1 cellular context compared by ENCODE assay signal in the genomic region with DNA sequence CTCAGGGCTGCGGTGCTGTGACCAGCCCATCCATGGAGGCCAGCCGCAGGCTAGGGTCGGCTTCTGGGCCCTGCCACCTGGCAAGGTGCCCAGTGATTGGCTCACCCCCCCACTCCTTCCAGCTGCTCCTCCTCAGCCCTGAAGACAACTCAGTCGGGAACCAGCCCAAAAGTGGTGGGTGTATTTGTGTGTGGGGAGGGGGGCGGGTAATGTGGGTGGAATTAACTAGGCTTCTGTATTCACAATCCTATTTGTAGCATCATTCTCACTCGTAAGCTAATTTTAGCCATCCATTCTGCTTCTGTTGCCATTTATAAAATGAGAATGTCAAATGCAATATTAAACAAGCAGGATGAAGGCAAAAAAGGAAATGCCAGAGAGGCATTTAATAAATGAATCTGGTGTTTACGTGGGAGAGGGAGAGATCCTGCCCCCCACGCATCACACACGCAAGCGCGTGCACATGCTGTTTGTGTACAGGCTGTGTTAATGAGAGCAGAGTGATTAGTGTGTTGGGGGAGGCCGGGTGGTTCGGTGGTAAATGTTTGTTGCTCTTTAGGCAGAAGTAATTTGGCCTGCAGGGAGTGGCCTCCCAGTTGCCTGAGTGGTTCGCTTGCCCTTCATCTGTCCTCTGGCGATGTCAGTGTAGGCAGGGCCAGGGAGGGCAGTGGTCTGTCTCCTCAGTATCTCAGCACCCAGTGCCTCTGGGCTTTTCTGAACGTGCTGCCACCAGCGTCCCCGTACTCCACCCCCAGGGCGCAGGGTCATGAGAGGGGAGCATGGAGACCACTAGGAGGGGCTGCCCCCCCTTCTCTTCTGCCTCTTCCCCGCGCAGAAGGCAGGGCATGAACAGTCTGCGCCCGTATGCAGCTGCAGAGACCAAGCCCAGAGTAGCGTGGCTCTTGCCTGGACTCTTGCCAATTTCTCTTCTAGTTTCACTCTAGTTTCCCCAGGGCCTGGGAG.
TF ChIP-seq lines count a peak whose summit lies in the region.

No MANE protein-coding gene starts in this region.

TF ChIP-seq in SK-N-SH, 30 proteins besides CTCF, POLR2A, EP300 and RAD21 (continued from another document):
- TF ChIP-seq, protein P1, sequence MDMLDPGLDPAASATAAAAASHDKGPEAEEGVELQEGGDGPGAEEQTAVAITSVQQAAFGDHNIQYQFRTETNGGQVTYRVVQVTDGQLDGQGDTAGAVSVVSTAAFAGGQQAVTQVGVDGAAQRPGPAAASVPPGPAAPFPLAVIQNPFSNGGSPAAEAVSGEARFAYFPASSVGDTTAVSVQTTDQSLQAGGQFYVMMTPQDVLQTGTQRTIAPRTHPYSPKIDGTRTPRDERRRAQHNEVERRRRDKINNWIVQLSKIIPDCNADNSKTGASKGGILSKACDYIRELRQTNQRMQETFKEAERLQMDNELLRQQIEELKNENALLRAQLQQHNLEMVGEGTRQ (IDR thresholded peaks at IDR 0.05; ENCODE audit: borderline replicate concordance, low read depth, low read length): no peak
- TF ChIP-seq RCOR1 (IDR thresholded peaks at IDR 0.05; ENCODE audit: low read length): peak; percentile 67
- no peak for TF ChIP-seq EZH2phosphoT487 (IDR thresholded peaks at IDR 0.05; ENCODE audit: borderline replicate concordance, low read depth)
- no peak for TF ChIP-seq FOSL2 (IDR thresholded peaks at IDR 0.05; ENCODE audit: borderline replicate concordance, low read depth)
- TF ChIP-seq TAF1 (IDR thresholded peaks at IDR 0.05; ENCODE audit: borderline replicate concordance, low read depth, low read length): no peak
- TF ChIP-seq RXRA (IDR thresholded peaks at IDR 0.05; ENCODE audit: borderline replicate concordance, low read depth): no peak
- TF ChIP-seq MEF2A (IDR thresholded peaks at IDR 0.05; ENCODE audit: borderline replicate concordance, low read depth): peak; percentile 90; the same call in 1 of the 2 replicates
- TF ChIP-seq, protein P2, sequence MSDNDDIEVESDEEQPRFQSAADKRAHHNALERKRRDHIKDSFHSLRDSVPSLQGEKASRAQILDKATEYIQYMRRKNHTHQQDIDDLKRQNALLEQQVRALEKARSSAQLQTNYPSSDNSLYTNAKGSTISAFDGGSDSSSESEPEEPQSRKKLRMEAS (IDR thresholded peaks at IDR 0.05; ENCODE audit: low read depth): no peak
- peak; percentile 58 for TF ChIP-seq GATA2 (CRISPR knock-in tag; IDR thresholded peaks at IDR 0.05)
- peak; percentile 38 for TF ChIP-seq SMC3 (IDR thresholded peaks at IDR 0.05; ENCODE audit: low read depth, low read length)
- TF ChIP-seq, protein P3, sequence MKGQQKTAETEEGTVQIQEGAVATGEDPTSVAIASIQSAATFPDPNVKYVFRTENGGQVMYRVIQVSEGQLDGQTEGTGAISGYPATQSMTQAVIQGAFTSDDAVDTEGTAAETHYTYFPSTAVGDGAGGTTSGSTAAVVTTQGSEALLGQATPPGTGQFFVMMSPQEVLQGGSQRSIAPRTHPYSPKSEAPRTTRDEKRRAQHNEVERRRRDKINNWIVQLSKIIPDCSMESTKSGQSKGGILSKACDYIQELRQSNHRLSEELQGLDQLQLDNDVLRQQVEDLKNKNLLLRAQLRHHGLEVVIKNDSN (IDR thresholded peaks at IDR 0.05; ENCODE audit: borderline replicate concordance, low read depth): no peak
- TF ChIP-seq, protein P4, sequence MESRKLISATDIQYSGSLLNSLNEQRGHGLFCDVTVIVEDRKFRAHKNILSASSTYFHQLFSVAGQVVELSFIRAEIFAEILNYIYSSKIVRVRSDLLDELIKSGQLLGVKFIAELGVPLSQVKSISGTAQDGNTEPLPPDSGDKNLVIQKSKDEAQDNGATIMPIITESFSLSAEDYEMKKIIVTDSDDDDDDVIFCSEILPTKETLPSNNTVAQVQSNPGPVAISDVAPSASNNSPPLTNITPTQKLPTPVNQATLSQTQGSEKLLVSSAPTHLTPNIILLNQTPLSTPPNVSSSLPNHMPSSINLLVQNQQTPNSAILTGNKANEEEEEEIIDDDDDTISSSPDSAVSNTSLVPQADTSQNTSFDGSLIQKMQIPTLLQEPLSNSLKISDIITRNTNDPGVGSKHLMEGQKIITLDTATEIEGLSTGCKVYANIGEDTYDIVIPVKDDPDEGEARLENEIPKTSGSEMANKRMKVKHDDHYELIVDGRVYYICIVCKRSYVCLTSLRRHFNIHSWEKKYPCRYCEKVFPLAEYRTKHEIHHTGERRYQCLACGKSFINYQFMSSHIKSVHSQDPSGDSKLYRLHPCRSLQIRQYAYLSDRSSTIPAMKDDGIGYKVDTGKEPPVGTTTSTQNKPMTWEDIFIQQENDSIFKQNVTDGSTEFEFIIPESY (IDR thresholded peaks at IDR 0.05; ENCODE audit: borderline replicate concordance, low read depth): no peak
- no peak for TF ChIP-seq SIN3A (IDR thresholded peaks at IDR 0.05; ENCODE audit: borderline replicate concordance, low read depth, low read length)
- TF ChIP-seq GABPA (IDR thresholded peaks at IDR 0.05; ENCODE audit: low read depth): no peak
- TF ChIP-seq POLR2AphosphoS5 (IDR thresholded peaks at IDR 0.05; ENCODE audit: low read depth, low read length): no peak; the same call in 1 of the 2 replicates
- no peak; the same call in 1 of the 2 replicates for TF ChIP-seq RFX5 (IDR thresholded peaks at IDR 0.05; ENCODE audit: low read length)
- TF ChIP-seq JUND (IDR thresholded peaks at IDR 0.05): no peak
- TF ChIP-seq ELF1 (IDR thresholded peaks at IDR 0.05): no peak
- peak; percentile 40 for TF ChIP-seq CHD2 (IDR thresholded peaks at IDR 0.05; ENCODE audit: low read length, partially characterized antibody)
- TF ChIP-seq YY1 (IDR thresholded peaks at IDR 0.05; ENCODE audit: low read depth): no peak
- no peak for TF ChIP-seq TEAD4 (IDR thresholded peaks at IDR 0.05; ENCODE audit: borderline replicate concordance, insufficient read depth)
- TF ChIP-seq NFIC (IDR thresholded peaks at IDR 0.05; ENCODE audit: borderline replicate concordance): peak; percentile 82
- peak; percentile 91 for TF ChIP-seq FOXJ3 (CRISPR knock-in tag; IDR thresholded peaks at IDR 0.05)
- 0 out of 2 replicates have a peak, but pooled peaks have one; percentile 8 for TF ChIP-seq NRF1 (IDR thresholded peaks at IDR 0.05; ENCODE audit: low read depth, low read length)
- TF ChIP-seq, protein P5, sequence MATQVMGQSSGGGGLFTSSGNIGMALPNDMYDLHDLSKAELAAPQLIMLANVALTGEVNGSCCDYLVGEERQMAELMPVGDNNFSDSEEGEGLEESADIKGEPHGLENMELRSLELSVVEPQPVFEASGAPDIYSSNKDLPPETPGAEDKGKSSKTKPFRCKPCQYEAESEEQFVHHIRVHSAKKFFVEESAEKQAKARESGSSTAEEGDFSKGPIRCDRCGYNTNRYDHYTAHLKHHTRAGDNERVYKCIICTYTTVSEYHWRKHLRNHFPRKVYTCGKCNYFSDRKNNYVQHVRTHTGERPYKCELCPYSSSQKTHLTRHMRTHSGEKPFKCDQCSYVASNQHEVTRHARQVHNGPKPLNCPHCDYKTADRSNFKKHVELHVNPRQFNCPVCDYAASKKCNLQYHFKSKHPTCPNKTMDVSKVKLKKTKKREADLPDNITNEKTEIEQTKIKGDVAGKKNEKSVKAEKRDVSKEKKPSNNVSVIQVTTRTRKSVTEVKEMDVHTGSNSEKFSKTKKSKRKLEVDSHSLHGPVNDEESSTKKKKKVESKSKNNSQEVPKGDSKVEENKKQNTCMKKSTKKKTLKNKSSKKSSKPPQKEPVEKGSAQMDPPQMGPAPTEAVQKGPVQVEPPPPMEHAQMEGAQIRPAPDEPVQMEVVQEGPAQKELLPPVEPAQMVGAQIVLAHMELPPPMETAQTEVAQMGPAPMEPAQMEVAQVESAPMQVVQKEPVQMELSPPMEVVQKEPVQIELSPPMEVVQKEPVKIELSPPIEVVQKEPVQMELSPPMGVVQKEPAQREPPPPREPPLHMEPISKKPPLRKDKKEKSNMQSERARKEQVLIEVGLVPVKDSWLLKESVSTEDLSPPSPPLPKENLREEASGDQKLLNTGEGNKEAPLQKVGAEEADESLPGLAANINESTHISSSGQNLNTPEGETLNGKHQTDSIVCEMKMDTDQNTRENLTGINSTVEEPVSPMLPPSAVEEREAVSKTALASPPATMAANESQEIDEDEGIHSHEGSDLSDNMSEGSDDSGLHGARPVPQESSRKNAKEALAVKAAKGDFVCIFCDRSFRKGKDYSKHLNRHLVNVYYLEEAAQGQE (IDR thresholded peaks at IDR 0.05; ENCODE audit: low read depth, low read length): no peak
